In the genomic region with DNA sequence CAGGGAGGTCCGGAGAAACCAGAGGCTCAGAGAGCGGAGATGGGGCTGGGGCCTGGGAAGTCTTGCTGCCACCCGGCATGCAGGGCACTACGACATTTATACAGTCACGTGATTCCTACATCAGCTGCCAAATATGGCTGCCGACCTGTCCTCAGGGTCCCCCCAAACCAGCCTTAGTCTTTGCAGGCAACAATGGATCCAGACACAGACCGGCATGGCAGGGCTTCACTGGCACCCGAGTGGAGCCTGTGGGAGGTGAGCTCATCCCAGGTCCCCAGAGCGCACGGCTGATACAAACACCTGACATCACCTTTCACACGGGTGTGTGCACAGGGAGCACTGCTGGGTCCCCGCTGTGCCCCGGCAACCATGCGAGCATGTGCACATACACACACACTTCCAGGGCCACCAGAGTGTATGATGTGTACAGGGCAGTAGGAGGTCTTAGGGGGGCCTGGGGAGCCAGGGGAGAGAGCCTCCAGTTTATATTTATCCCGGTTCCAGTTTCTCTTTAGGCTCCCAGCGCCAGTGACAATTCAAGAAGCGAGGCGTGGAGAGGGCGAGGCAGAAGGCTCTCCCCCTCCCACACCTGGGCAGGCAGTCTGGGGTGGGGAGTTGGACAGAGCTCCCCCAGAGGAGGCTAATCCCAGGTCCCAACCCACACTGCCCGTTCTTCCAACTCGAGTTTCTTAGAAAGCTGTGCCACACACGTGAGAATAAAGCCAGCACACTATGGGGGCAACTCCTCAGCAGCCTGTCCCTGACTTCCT, we compare ENCODE assay signal across 9 cellular contexts. TPM values are rescaled to one million over a fixed set of nuclear protein-coding genes. Genes with fewer than 3 reads are reported as not detected.
DNase-seq lines count a peak whose midpoint lies in the region; ATAC-seq and TF ChIP-seq lines count a peak whose summit lies in the region.
"Had no signal": no experiment of that assay in that cellular context is flagged by ENCODE, and none has a peak within 500 bp of the region (broad histone marks: within the 10 kb centered on the region; RNA-seq: fewer than 3 reads in every experiment).

No MANE protein-coding gene starts in this region.

- H3K36me3 ChIP-seq in SK-N-MC (ENCODE audit: insufficient read depth, low read length) (peaks cover 38% of the 10 kb centered on the region; the same call in 1 of the 2 replicates), esophagus squamous epithelium (peaks cover 26 to 55% (median 34%) of the 10 kb centered on the region in 3 donors), sigmoid colon (peaks cover 26 to 53% (median 42%) of the 10 kb centered on the region in 4 donors)

- H3K4me1 ChIP-seq in esophagus squamous epithelium = peaks cover 39 to 87% (median 41%) of the 10 kb centered on the region in 3 donors
- peaks cover 0 to 67% (median 58%) of the 10 kb centered on the region in 4 donors for H3K4me1 ChIP-seq in sigmoid colon

- H3K27me3 ChIP-seq in esophagus squamous epithelium (no peaks in the 10 kb centered on the region), sigmoid colon (no peaks in the 10 kb centered on the region)

- TF ChIP-seq EP300 in sigmoid colon (IDR thresholded peaks at IDR 0.05) = no peak

- no peak for DNase-seq in GM12864 (ENCODE audit: low read depth)
- DNase-seq in SK-N-MC (ENCODE audit: low read depth, low spot score) = no peak
- DNase-seq in esophagus squamous epithelium (lab: John Stamatoyannopoulos, UW) = no peak
- DNase-seq in sigmoid colon = peak; percentile 72
- DNase-seq in dedifferentiated amniotic fluid mesenchymal stem cell (ENCODE audit: extremely low spot score) = no peak
- DNase-seq in NCI-H526 treated with DMSO at 0.1 percent for 48 hours (lab: John Stamatoyannopoulos, UW) = no peak
- DNase-seq: stimulated activated CD4-positive, alpha-beta T cell treated with anti-CD3 and anti-CD28 coated beads, Interleukin-15, amount 100 ng/mL, for 24 hours had no signal

- H3K9ac ChIP-seq in SK-N-MC (ENCODE audit: insufficient read length) = no peak overlapping the region

- TF ChIP-seq CTCF in GM12864 (IDR thresholded peaks at IDR 0.05; ENCODE audit: low read depth, low read length, missing control alignments) (no peak), esophagus squamous epithelium (IDR thresholded peaks at IDR 0.05) (no peak), sigmoid colon (IDR thresholded peaks at IDR 0.05) (no peak)

- intact Hi-C loops in esophagus squamous epithelium (cut with DNase I) = no loop called here
- intact Hi-C loops in sigmoid colon (cut with DNase I) = loop anchor here (10.0 kb wide), 1 partner anchor 332 kb away; a partner anchor contains a TSS

- 30 to 51% methylated on average over 4 to 14 of the region's 22 CpGs for whole genome bisulfite sequencing in esophagus squamous epithelium, 2 donors
- WGBS in sigmoid colon, 2 donors = 42 to 55% methylated on average over 22 of the region's 22 CpGs

- H3K27ac ChIP-seq in SK-N-MC = peak overlapping the region; percentile 55; the same call in 1 of the 2 replicates
- H3K27ac ChIP-seq in esophagus squamous epithelium = peak overlapping the region; percentile 95 to 100 (median 97)
- H3K27ac ChIP-seq in sigmoid colon = peak overlapping the region; percentile 99 to 100 (median 100)

- TF ChIP-seq POLR2A in esophagus squamous epithelium (IDR thresholded peaks at IDR 0.05) = peak in 1 of 4 donors; percentile 9
- TF ChIP-seq POLR2A in sigmoid colon (IDR thresholded peaks at IDR 0.05) = no peak

- ATAC-seq in HG02759 (IDR thresholded peaks at IDR 0.05; ENCODE audit: unreplicated experiment) (no peak), HG02840 (IDR thresholded peaks at IDR 0.05; ENCODE audit: low FRiP score, unreplicated experiment) (no peak)

- H3K4me3 ChIP-seq in GM12864 (ENCODE audit: low read depth, low read length) (peak overlapping the region; percentile 66), SK-N-MC (no peak overlapping the region), esophagus squamous epithelium (peak overlapping the region; percentile 65 to 94 (median 78)), sigmoid colon (peak overlapping the region; percentile 65 to 98 (median 96))

- no peaks in the 10 kb centered on the region for H3K9me3 ChIP-seq in SK-N-MC (ENCODE audit: low read depth, low read length)
- no peaks in the 10 kb centered on the region for H3K9me3 ChIP-seq in esophagus squamous epithelium
- H3K9me3 ChIP-seq in sigmoid colon = no peaks in the 10 kb centered on the region

RNA-seq across cellular contexts. Expression of a gene that starts 2.7 kb away (rescaled TPM):
- 10 to 100 TPM in 2 of 4 donors, 1 to 10 TPM in 2; 7.4 to 23.8 (median 12.8) TPM for total RNA-seq in esophagus squamous epithelium
- 10 to 100 TPM; 57.1 to 90.1 (median 68.9) TPM for total RNA-seq in sigmoid colon
- 10 to 100 TPM in 1 of 3 donors, 1 to 10 TPM in 2; 3.6 to 21.3 (median 7.9) TPM for polyA plus RNA-seq in sigmoid colon

RNA-seq across cellular contexts. Expression of a gene that starts 9.4 kb away (rescaled TPM):
- total RNA-seq in esophagus squamous epithelium (10 to 100 TPM in 3 of 4 donors, 1 to 10 TPM in 1; 7.1 to 17.2 (median 14.0) TPM), sigmoid colon (10 to 100 TPM; 11.4 to 34.1 (median 26.1) TPM)
- 10 to 100 TPM; 12.5 to 14.8 (median 12.6) TPM for polyA plus RNA-seq in sigmoid colon

RNA-seq across cellular contexts. Expression of a gene that starts 23.4 kb away (rescaled TPM):
- total RNA-seq in esophagus squamous epithelium (1 to 10 TPM in 3 of 4 donors, under 1 TPM in 1; 1.00 to 3.4 (median 2.1) TPM), sigmoid colon (1 to 10 TPM; 1.8 to 5.5 (median 4.2) TPM)
- polyA plus RNA-seq in sigmoid colon = 1 to 10 TPM in 1 of 3 donors, under 1 TPM in 1, not detected in 1; 0.69 to 4.2 TPM

RNA-seq across cellular contexts. Expression of a gene that starts 51.1 kb away (rescaled TPM):
- total RNA-seq in esophagus squamous epithelium (10 to 100 TPM in 1 of 4 donors, 1 to 10 TPM in 3; 3.7 to 10.2 (median 5.5) TPM), sigmoid colon (10 to 100 TPM in 3 of 4 donors, 1 to 10 TPM in 1; 8.9 to 16.6 (median 11.8) TPM)
- polyA plus RNA-seq in sigmoid colon = 10 to 100 TPM in 1 of 3 donors, 1 to 10 TPM in 2; 1.2 to 11.9 (median 1.2) TPM
